Comparison of ENCODE assay signal across 9 cellular contexts in the genomic region with DNA sequence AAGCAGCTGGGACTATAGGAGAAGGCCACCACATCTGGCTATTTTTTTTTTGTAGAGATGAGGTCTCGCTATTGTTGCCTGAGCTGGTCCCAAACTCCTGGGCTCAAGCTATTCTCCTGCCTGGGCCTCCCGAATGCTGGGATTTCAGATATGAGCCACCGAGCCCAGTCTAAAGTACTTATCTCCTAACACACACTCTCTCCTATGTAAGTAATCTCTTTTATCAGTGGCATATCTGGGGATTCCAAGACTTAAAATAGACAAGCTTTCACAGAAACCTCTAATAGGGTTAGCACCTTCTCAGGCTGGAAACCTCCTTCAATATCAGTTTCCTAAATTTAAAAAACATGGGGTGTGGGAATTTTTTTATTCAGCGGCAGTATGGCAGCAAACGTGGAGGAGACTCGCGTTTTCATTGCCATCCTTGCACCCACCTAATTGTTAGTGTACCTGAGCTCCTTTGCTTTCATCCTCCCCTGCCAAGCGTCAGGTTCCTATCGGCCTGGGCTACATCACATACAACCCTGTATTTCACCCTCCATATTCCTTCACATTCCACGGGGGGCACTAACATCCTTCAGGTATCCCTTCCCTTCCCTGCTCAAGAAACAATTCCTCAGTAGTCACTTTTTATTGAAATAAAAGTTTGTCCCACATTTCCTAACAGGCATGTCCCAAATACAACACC. TPM values are rescaled to one million over a fixed set of nuclear protein-coding genes. Genes with fewer than 3 reads are reported as not detected.
A peak's percentile ranks its signal among the peaks of the same experiment; 100 is the strongest.
DNase-seq lines count a peak whose midpoint lies in the region; ATAC-seq and TF ChIP-seq lines count a peak whose summit lies in the region.
"Had no signal": no experiment of that assay in that cellular context is flagged by ENCODE, and none has a peak within 500 bp of the region (broad histone marks: within the 10 kb centered on the region; RNA-seq: fewer than 3 reads in every experiment).

No MANE protein-coding gene starts in this region.

- DNase-seq in GM06990 (ENCODE audit: extremely low read depth, insufficient read length) (no peak), NT2/D1 (ENCODE audit: low read depth, low spot score) (no peak), dorsolateral prefrontal cortex (no peak), NCI-H226 (no peak)

- intact Hi-C loops in dorsolateral prefrontal cortex (cut with DNase I), result no loop called here

- ATAC-seq in GM19455 (IDR thresholded peaks at IDR 0.05; ENCODE audit: unreplicated experiment) (no peak), GM21360 (IDR thresholded peaks at IDR 0.05; ENCODE audit: unreplicated experiment) (no peak), HG02885 (IDR thresholded peaks at IDR 0.05; ENCODE audit: poor library complexity, unreplicated experiment) (no peak)

- no peak for TF ChIP-seq RAD21 in neural cell (conservative IDR thresholded peaks at IDR 0.05)

- no peak for TF ChIP-seq EP300 in neural cell (conservative IDR thresholded peaks at IDR 0.05; ENCODE audit: poor library complexity, severe bottlenecking)

- H3K9me2 ChIP-seq in neural cell (ENCODE audit: insufficient read depth, low read length), result no peaks in the 10 kb centered on the region

- H3K79me2 ChIP-seq in neural cell (replicated peaks; ENCODE audit: insufficient read depth, low read length), result peaks cover 13% of the 10 kb centered on the region

- H3K27me3 ChIP-seq in GM06990 (replicated peaks; ENCODE audit: control insufficient read depth, insufficient read depth, low read length) (no peaks in the 10 kb centered on the region), NT2/D1 (ENCODE audit: insufficient read depth, insufficient read length) (peaks cover 11% of the 10 kb centered on the region), dorsolateral prefrontal cortex (no peaks in the 10 kb centered on the region), neural cell (ENCODE audit: insufficient read depth, low read depth, low read length) (no peaks in the 10 kb centered on the region)

- no peak for TF ChIP-seq CTCF in GM06990 (IDR thresholded peaks at IDR 0.05; ENCODE audit: insufficient read depth, low read length, poor library complexity, severe bottlenecking)
- peak in 5 of 56 donors; percentile 5 to 29 (median 8) for TF ChIP-seq CTCF in dorsolateral prefrontal cortex (IDR thresholded peaks at IDR 0.05 in 54 of 56, conservative IDR thresholded peaks at IDR 0.05 in 2 of 56; ENCODE audit: low read depth in 1 of 56, partially characterized antibody in 56 of 56)
- TF ChIP-seq CTCF in neural cell (IDR thresholded peaks at IDR 0.05; ENCODE audit: poor library complexity, severe bottlenecking), result no peak

- H3K27ac ChIP-seq in dorsolateral prefrontal cortex (peak overlapping the region; percentile 66 to 98 (median 95)), neural cell (ENCODE audit: low read length) (peak overlapping the region; percentile 81)

- peaks cover 12% of the 10 kb centered on the region for H3K9me3 ChIP-seq in NT2/D1 (ENCODE audit: insufficient read depth, low read length)
- no peaks in the 10 kb centered on the region for H3K9me3 ChIP-seq in neural cell (ENCODE audit: low read length)

- no peaks in the 10 kb centered on the region for H4K20me1 ChIP-seq in neural cell (ENCODE audit: insufficient read depth)

- H3K9ac ChIP-seq in NT2/D1 (ENCODE audit: insufficient read length, low read depth) (peak overlapping the region; percentile 82), neural cell (ENCODE audit: low read length) (peak overlapping the region; percentile 86)

- no peaks in the 10 kb centered on the region for H3F3A ChIP-seq in neural cell (ENCODE audit: insufficient read depth, low read length, poor library complexity, severe bottlenecking)

- peak overlapping the region; percentile 73 for H3K4me3 ChIP-seq in GM06990 (replicated peaks; ENCODE audit: low read depth, low read length)
- H3K4me3 ChIP-seq in NT2/D1 (ENCODE audit: insufficient read length, low read depth), result peak overlapping the region; percentile 60
- peak overlapping the region; percentile 61 to 98 (median 86) for H3K4me3 ChIP-seq in dorsolateral prefrontal cortex
- peak overlapping the region; percentile 91 for H3K4me3 ChIP-seq in neural cell (ENCODE audit: low read length)

- peak overlapping the region; percentile 66 for H3K4me2 ChIP-seq in neural cell (ENCODE audit: low read length)

- H3K4me1 ChIP-seq in NT2/D1 (ENCODE audit: insufficient read depth, insufficient read length), result peaks cover 8% of the 10 kb centered on the region

- no peaks in the 10 kb centered on the region for H3K36me3 ChIP-seq in GM06990 (ENCODE audit: control insufficient read depth, insufficient read depth, low read length)
- H3K36me3 ChIP-seq in NT2/D1 (ENCODE audit: insufficient read depth, insufficient read length, low read length), result no peaks in the 10 kb centered on the region
- H3K36me3 ChIP-seq in neural cell (ENCODE audit: insufficient read depth, low read length), result no peaks in the 10 kb centered on the region

- peak overlapping the region; percentile 90 for H2AFZ ChIP-seq in neural cell (ENCODE audit: low read depth, low read length)

TF ChIP-seq in neural cell, 6 proteins besides CTCF, POLR2A, EP300 and RAD21:
- TF ChIP-seq MXI1 (conservative IDR thresholded peaks at IDR 0.05; ENCODE audit: poor library complexity, severe bottlenecking), result no peak
- TF ChIP-seq EZH2 (IDR thresholded peaks at IDR 0.05; ENCODE audit: borderline replicate concordance, insufficient read depth, low read length, poor library complexity, severe bottlenecking), result no peak
- no peak for TF ChIP-seq TAF1 (IDR thresholded peaks at IDR 0.05; ENCODE audit: low read depth)
- no peak for TF ChIP-seq POLR2AphosphoS5 (IDR thresholded peaks at IDR 0.05)
- TF ChIP-seq, protein P1, sequence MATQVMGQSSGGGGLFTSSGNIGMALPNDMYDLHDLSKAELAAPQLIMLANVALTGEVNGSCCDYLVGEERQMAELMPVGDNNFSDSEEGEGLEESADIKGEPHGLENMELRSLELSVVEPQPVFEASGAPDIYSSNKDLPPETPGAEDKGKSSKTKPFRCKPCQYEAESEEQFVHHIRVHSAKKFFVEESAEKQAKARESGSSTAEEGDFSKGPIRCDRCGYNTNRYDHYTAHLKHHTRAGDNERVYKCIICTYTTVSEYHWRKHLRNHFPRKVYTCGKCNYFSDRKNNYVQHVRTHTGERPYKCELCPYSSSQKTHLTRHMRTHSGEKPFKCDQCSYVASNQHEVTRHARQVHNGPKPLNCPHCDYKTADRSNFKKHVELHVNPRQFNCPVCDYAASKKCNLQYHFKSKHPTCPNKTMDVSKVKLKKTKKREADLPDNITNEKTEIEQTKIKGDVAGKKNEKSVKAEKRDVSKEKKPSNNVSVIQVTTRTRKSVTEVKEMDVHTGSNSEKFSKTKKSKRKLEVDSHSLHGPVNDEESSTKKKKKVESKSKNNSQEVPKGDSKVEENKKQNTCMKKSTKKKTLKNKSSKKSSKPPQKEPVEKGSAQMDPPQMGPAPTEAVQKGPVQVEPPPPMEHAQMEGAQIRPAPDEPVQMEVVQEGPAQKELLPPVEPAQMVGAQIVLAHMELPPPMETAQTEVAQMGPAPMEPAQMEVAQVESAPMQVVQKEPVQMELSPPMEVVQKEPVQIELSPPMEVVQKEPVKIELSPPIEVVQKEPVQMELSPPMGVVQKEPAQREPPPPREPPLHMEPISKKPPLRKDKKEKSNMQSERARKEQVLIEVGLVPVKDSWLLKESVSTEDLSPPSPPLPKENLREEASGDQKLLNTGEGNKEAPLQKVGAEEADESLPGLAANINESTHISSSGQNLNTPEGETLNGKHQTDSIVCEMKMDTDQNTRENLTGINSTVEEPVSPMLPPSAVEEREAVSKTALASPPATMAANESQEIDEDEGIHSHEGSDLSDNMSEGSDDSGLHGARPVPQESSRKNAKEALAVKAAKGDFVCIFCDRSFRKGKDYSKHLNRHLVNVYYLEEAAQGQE (IDR thresholded peaks at IDR 0.05; ENCODE audit: borderline replicate concordance), result no peak
- TF ChIP-seq SMC3 (conservative IDR thresholded peaks at IDR 0.05; ENCODE audit: poor library complexity), result peak; percentile 19

RNA-seq across cellular contexts. Expression of a gene that starts 1.1 kb away (rescaled TPM):
- total RNA-seq in dorsolateral prefrontal cortex, result 100 to 1,000 TPM in 89 of 120 experiments, 10 to 100 TPM in 31; 80.4 to 150 (median 110) TPM
- 52.5 and 68.3 TPM in 2 replicates for polyA plus RNA-seq in neural cell
- polyA minus RNA-seq in neural cell, result 36.7 and 39.7 TPM in 2 replicates

RNA-seq across cellular contexts. Expression of a gene that starts 17.3 kb away (rescaled TPM):
- total RNA-seq in dorsolateral prefrontal cortex, result 10 to 100 TPM in 80 of 120 experiments, 1 to 10 TPM in 40; 2.8 to 31.2 (median 12.5) TPM
- polyA plus RNA-seq in neural cell, result 0.96 and 2.1 TPM in 2 replicates
- 1.6 TPM in 1 of 2 replicates, not detected in the other for polyA minus RNA-seq in neural cell
- total RNA-seq: T-helper 1 cell treated with Interleukin-12 subunit alpha and Interleukin-12 subunit beta and Interleukin-4 antibody, amounts not matched to agents 30 ng/mL and 1 ng/mL, for 36 hours had no signal

RNA-seq across cellular contexts. Expression of a gene that starts 29.5 kb away (rescaled TPM):
- total RNA-seq in dorsolateral prefrontal cortex, result 10 to 100 TPM; 18.1 to 36.8 (median 28.2) TPM
- polyA plus RNA-seq in neural cell, result 128 and 133 TPM in 2 replicates
- 51.1 and 57.3 TPM in 2 replicates for polyA minus RNA-seq in neural cell

RNA-seq across cellular contexts. Expression of a gene that starts 36.7 kb away (rescaled TPM):
- total RNA-seq in dorsolateral prefrontal cortex, result 1 to 10 TPM in 8 of 120 experiments, under 1 TPM in 64, not detected in 48; 0.10 to 1.8 (median 0.33) TPM
- 0.10 TPM in 1 of 2 replicates, not detected in the other for polyA plus RNA-seq in neural cell
- polyA minus RNA-seq in neural cell, result 0.24 TPM in 1 of 2 replicates, not detected in the other

RNA-seq across cellular contexts. Expression of a gene that starts 54.8 kb away (rescaled TPM):
- 10 to 100 TPM; 45.3 to 97.2 (median 69.2) TPM for total RNA-seq in dorsolateral prefrontal cortex
- polyA plus RNA-seq in neural cell, result 222 and 234 TPM in 2 replicates
- polyA minus RNA-seq in neural cell, result 64.6 and 66.2 TPM in 2 replicates
